13 cellular contexts compared by ENCODE assay signal in the genomic region with DNA sequence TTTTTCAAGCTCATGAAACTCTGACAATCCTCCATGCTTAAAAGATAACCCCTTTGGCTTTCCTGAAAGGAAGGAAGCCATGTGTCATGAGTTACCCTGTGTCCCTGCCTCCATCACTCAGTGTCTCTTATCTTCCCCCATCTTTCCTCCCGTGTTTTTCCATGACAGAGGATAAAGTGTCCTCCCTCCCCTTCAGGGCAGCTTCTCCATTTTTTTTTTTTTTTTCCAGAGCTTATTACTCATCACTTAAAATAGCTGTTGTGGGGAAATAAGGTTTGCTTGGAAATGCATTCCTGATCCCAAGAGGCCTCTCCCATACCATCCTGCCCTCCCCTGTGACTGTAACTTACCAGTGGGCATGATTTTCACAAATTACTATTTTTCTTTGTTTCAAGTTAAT.
DNase-seq lines count a peak whose midpoint lies in the region; ATAC-seq, FAIRE-seq and TF ChIP-seq lines count a peak whose summit lies in the region.
"Had no signal": no experiment of that assay in that cellular context is flagged by ENCODE, and none has a peak within 500 bp of the region (broad histone marks: within the 10 kb centered on the region; RNA-seq: fewer than 3 reads in every experiment).

No MANE protein-coding gene starts in this region.

- H4K20me1 ChIP-seq in endothelial cell of umbilical vein (replicated peaks; ENCODE audit: control insufficient read depth, extremely low read depth, insufficient read depth, low read length), result no peaks in the 10 kb centered on the region
- H4K20me1 ChIP-seq: BLaER1 treated with 17β-estradiol and CSF1 and Interleukin-3, amounts not matched to agents 10 nM and 100 nM had no signal

- H3K27ac ChIP-seq in endothelial cell of umbilical vein (ENCODE audit: insufficient read depth, low read depth, low read length) (peak overlapping the region; percentile 84), mesendoderm (ENCODE audit: low read depth, low read length) (peak overlapping the region; percentile 25)
- H3K27ac ChIP-seq: BLaER1 treated with 17β-estradiol and CSF1 and Interleukin-3, amounts not matched to agents 10 nM and 100 nM; WERI-Rb-1 had no signal

- H3K27me3 ChIP-seq in endothelial cell of umbilical vein (ENCODE audit: control insufficient read depth in 2 of 2, insufficient read depth in 2 of 2, low read length in 2 of 2) (no peaks in the 10 kb centered on the region), mesendoderm (ENCODE audit: insufficient read depth, low read length, poor library complexity) (no peaks in the 10 kb centered on the region)
- H3K27me3 ChIP-seq: BLaER1 treated with 17β-estradiol and CSF1 and Interleukin-3, amounts not matched to agents 10 nM and 100 nM had no signal

- no CpG with 5 or more reads among the region's 1 CpG for WGBS in mesendoderm (ENCODE audit: extremely low coverage, insufficient coverage, low lambda C conversion rate)

- H3K36me3 Mint-ChIP-seq in naive thymus-derived CD8-positive, alpha-beta T cell, result no peaks in the 10 kb centered on the region

- no peak overlapping the region for H2AK5ac ChIP-seq in mesendoderm (ENCODE audit: low read length)

- H3K79me1 ChIP-seq in mesendoderm (ENCODE audit: low read length), result no peaks in the 10 kb centered on the region

- H3K27ac Mint-ChIP-seq in naive thymus-derived CD8-positive, alpha-beta T cell, result no peak overlapping the region

- BruUV-seq in endothelial cell of umbilical vein (replicated peaks; lab: Mats Ljungman, UMichigan), result no TSS peak

- H2BK120ac ChIP-seq in mesendoderm (ENCODE audit: low read depth, low read length), result peak overlapping the region; percentile 73

- H3K27me3 Mint-ChIP-seq in naive thymus-derived CD8-positive, alpha-beta T cell, result no peaks in the 10 kb centered on the region

- no peak overlapping the region for H3K56ac ChIP-seq in mesendoderm (ENCODE audit: low read length)

- intact Hi-C loops in endothelial cell of umbilical vein (cut with micrococcal nuclease), result loop anchor here (1.0 to 2.0 kb wide), 2 partner anchors 27 to 34 kb away; no protein-coding TSS in a partner anchor

- H3K4ac ChIP-seq in mesendoderm (ENCODE audit: low read depth, low read length), result no peak overlapping the region

- H3K4me1 Mint-ChIP-seq in naive thymus-derived CD8-positive, alpha-beta T cell, result no peaks in the 10 kb centered on the region

- peak overlapping the region; percentile 8 for H2AFZ ChIP-seq in endothelial cell of umbilical vein (ENCODE audit: low read depth, low read length)

- CTCF ChIA-PET in endothelial cell of umbilical vein (lab: Charles Lee), result interaction anchor here (0.8 to 1.9 kb wide), 10 partner anchors 11 to 614 kb away, joined by 3 to 17 read pairs (median 3); partner anchors contain the start of gene FLRT3

- TF ChIP-seq POLR2A in endothelial cell of umbilical vein (IDR thresholded peaks at IDR 0.05; ENCODE audit: low read depth, low read length), result no peak

- H3K79me2 ChIP-seq in endothelial cell of umbilical vein (ENCODE audit: control insufficient read depth, insufficient read depth, low read length) (no peaks in the 10 kb centered on the region), mesendoderm (ENCODE audit: control insufficient read depth, insufficient read depth, low read length) (no peaks in the 10 kb centered on the region)

- H3K9ac ChIP-seq in endothelial cell of umbilical vein (replicated peaks; ENCODE audit: extremely low read depth, insufficient read depth, low read length) (peak overlapping the region; percentile 46), mesendoderm (ENCODE audit: low read length) (no peak overlapping the region)
- H3K9ac ChIP-seq: BLaER1 treated with 17β-estradiol and CSF1 and Interleukin-3, amounts not matched to agents 10 nM and 100 nM had no signal

- H3K18ac ChIP-seq in mesendoderm (ENCODE audit: low read length), result peak overlapping the region; percentile 90

- POLR2A ChIA-PET in endothelial cell of umbilical vein (lab: Charles Lee), result interaction anchor here (1.2 to 1.4 kb wide), 3 partner anchors 12 to 33 kb away, joined by 3 to 13 read pairs (median 4); no protein-coding TSS in a partner anchor
- POLR2A ChIA-PET in naive thymus-derived CD8-positive, alpha-beta T cell (lab: Charles Lee), result no interaction called here

- TF ChIP-seq CTCF in AG09319 (IDR thresholded peaks at IDR 0.05; ENCODE audit: low read depth, low read length) (no peak), endothelial cell of umbilical vein (IDR thresholded peaks at IDR 0.05; ENCODE audit: extremely low read depth in 1 of 2, insufficient read depth in 1 of 2, low read depth in 1 of 2, low read length in 2 of 2) (no peak)

- H2BK5ac ChIP-seq in mesendoderm (ENCODE audit: low read length), result no peak overlapping the region

- H3K4me3 ChIP-seq in endothelial cell of umbilical vein (replicated peaks in 1 of 3; ENCODE audit: insufficient read depth in 1 of 3, low read depth in 1 of 3, low read length in 3 of 3) (no peak overlapping the region), mesendoderm (ENCODE audit: low read length) (no peak overlapping the region)
- H3K4me3 ChIP-seq: BLaER1 treated with 17β-estradiol and CSF1 and Interleukin-3, amounts not matched to agents 10 nM and 100 nM; mucosa of descending colon had no signal

- peak; percentile 65 for FAIRE-seq in endothelial cell of umbilical vein (lab: Jason Lieb, UNC)

- peaks cover 0 to 3% (median 0%) of the 10 kb centered on the region in 9 donors for H3K9me3 Mint-ChIP-seq in naive thymus-derived CD8-positive, alpha-beta T cell

- dilution Hi-C loops in endothelial cell of umbilical vein (cut with MboI; ENCODE audit: extremely low pct_ligation_motif_present, low sequenced_read_pairs), result no loop called here

- H3K9me3 ChIP-seq in endothelial cell of umbilical vein (replicated peaks; ENCODE audit: control insufficient read depth, insufficient read depth, low read length), result no peaks in the 10 kb centered on the region
- H3K9me3 ChIP-seq: BLaER1 treated with 17β-estradiol and CSF1 and Interleukin-3, amounts not matched to agents 10 nM and 100 nM; mucosa of descending colon had no signal

- no peaks in the 10 kb centered on the region for H3K9me1 ChIP-seq in endothelial cell of umbilical vein (replicated peaks; ENCODE audit: control insufficient read depth, extremely low read depth, insufficient read depth, low read length)

- H3K4me3 Mint-ChIP-seq in naive thymus-derived CD8-positive, alpha-beta T cell, result no peak overlapping the region

- peak overlapping the region; percentile 72 for H3K4me2 ChIP-seq in endothelial cell of umbilical vein (ENCODE audit: insufficient read depth, low read length)
- H3K4me2 ChIP-seq in mesendoderm (ENCODE audit: low read length), result no peak overlapping the region

- H3K36me3 ChIP-seq in endothelial cell of umbilical vein (ENCODE audit: control insufficient read depth in 2 of 2, extremely low read depth in 1 of 2, insufficient read depth in 2 of 2, low read length in 2 of 2) (no peaks in the 10 kb centered on the region), mesendoderm (ENCODE audit: control insufficient read depth, insufficient read depth, low read length) (no peaks in the 10 kb centered on the region)
- H3K36me3 ChIP-seq: BLaER1 treated with 17β-estradiol and CSF1 and Interleukin-3, amounts not matched to agents 10 nM and 100 nM; WERI-Rb-1 had no signal

- no peak overlapping the region for H4K8ac ChIP-seq in mesendoderm (ENCODE audit: low read depth, low read length)

- peak overlapping the region; percentile 11 for H2BK15ac ChIP-seq in mesendoderm (replicated peaks; ENCODE audit: low read depth)

- ATAC-seq in naive thymus-derived CD8-positive, alpha-beta T cell, result no peak
- ATAC-seq: mucosa of descending colon, Panc1 had no signal

- peak; percentile 56 for DNase-seq in AG09319 (ENCODE audit: extremely low read depth, low read depth)
- DNase-seq in NCI-H226, result peak; percentile 34
- peak; percentile 84 for DNase-seq in endothelial cell of umbilical vein (ENCODE audit: low read depth, low spot score)
- DNase-seq in mesendoderm, result peak; percentile 75
- no peak for DNase-seq in NCI-H748 treated with DMSO at 0.1 percent for 48 hours (lab: John Stamatoyannopoulos, UW)
- DNase-seq in medulla oblongata (ENCODE audit: extremely low spot score), result no peak
- no peak for DNase-seq in naive thymus-derived CD8-positive, alpha-beta T cell
- DNase-seq in HuH-7.5 (ENCODE audit: low spot score), result no peak
- DNase-seq: mucosa of descending colon, NCI-H2029, WERI-Rb-1 had no signal

- H3K4me1 ChIP-seq in endothelial cell of umbilical vein (ENCODE audit: control insufficient read depth, extremely low read depth, insufficient read depth, low read length) (peaks cover 21% of the 10 kb centered on the region), mesendoderm (ENCODE audit: control insufficient read depth, low read depth, low read length) (peaks cover 21% of the 10 kb centered on the region)

- H3K23ac ChIP-seq in mesendoderm (ENCODE audit: low read length), result no peak overlapping the region

- no peak overlapping the region for H4K5ac ChIP-seq in mesendoderm (ENCODE audit: low read length)

TF ChIP-seq in endothelial cell of umbilical vein, 7 proteins besides CTCF, POLR2A, EP300 and RAD21:
- TF ChIP-seq JUN (IDR thresholded peaks at IDR 0.05; ENCODE audit: borderline replicate concordance, insufficient read depth, insufficient read length, low read depth), result peak; percentile 76
- no peak for TF ChIP-seq EZH2 (IDR thresholded peaks at IDR 0.05; ENCODE audit: borderline replicate concordance, low read depth, low read length, severe bottlenecking)
- peak; percentile 99 for TF ChIP-seq GATA2 (IDR thresholded peaks at IDR 0.05; ENCODE audit: insufficient read depth, insufficient read length, low read depth, low read length)
- no peak for TF ChIP-seq MYC (IDR thresholded peaks at IDR 0.05; ENCODE audit: low read depth, low read length)
- TF ChIP-seq POLR2AphosphoS5 (IDR thresholded peaks at IDR 0.05; ENCODE audit: insufficient read depth, low read depth, low read length), result peak; percentile 62
- no peak for TF ChIP-seq MAX (IDR thresholded peaks at IDR 0.05; ENCODE audit: insufficient read depth, insufficient read length)
- TF ChIP-seq FOS (IDR thresholded peaks at IDR 0.05; ENCODE audit: borderline replicate concordance, insufficient read depth, low read length), result peak; percentile 88

Comparison
In these comparisons a context has a peak if more than half of its experiments do, and no peak if none do; other contexts are left out.
1. DNase-seq: peak in AG09319 (single experiment), NCI-H226 (single experiment), endothelial cell of umbilical vein (single experiment) and mesendoderm (single experiment); none in NCI-H748 treated with DMSO at 0.1 percent for 48 hours (single experiment), medulla oblongata (single experiment), naive thymus-derived CD8-positive, alpha-beta T cell (0 of 10) and HuH-7.5 (single experiment).